ENCODE assay signal across 27 cellular contexts in the genomic region with DNA sequence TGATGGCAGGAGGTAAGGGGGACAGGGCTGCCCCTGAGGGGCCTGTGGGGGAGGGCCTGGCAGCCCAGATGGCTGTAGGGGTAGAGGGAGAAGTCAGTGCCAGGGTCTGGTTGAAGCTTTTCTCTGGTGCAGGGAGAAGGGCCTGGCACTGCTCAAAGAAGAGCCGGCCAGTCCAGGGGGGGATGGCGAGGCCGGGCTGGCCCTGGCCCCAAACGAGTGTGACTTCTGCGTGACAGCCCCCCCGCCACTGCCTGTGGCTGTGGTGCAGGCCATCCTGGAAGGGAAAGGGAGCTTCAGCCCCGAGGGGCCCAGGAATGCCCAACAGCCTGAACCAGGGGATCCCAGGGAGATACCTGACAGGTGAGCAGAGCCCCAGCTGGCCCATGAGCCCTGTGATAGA.
"Had no signal": no experiment of that assay in that cellular context is flagged by ENCODE, and none has a peak within 500 bp of the region (broad histone marks: within the 10 kb centered on the region; RNA-seq: fewer than 3 reads in every experiment).

No MANE protein-coding gene starts in this region.

- H3K36me3 Mint-ChIP-seq: WTC11 had no signal

- H3K27ac ChIP-seq: body of pancreas, colonic mucosa, pancreas, spleen, upper lobe of right lung had no signal

- H3K9me3 Mint-ChIP-seq: nephron progenitor cell; stimulated activated naive CD8-positive, alpha-beta T cell treated with anti-CD3 and anti-CD28 coated beads, Interleukin-15, Interleukin-2, amounts not matched to agents 100 ng/mL and 50 ng/mL, for 24 hours; WTC11 had no signal

- H3K27me3 ChIP-seq: body of pancreas, pancreas, right atrium auricular region had no signal

- H3K36me3 ChIP-seq: colonic mucosa, pancreas, right atrium auricular region, spleen, upper lobe of right lung had no signal

- H3K4me3 ChIP-seq: body of pancreas, colonic mucosa, dorsolateral prefrontal cortex, pancreas, right atrium auricular region, spleen, upper lobe of right lung had no signal

- H3K27ac Mint-ChIP-seq: activated CD8-positive, alpha-beta memory T cell treated with anti-CD3 and anti-CD28 coated beads, Interleukin-2, amount 10 ng/mL, durations not matched to agents 7 days and 5 days; activated CD8-positive, alpha-beta T cell treated with anti-CD3 and anti-CD28 coated beads, Interleukin-2, amount 10 ng/mL, durations not matched to agents 7 days and 5 days; activated naive CD8-positive, alpha-beta T cell; nephron progenitor cell; stimulated activated naive CD8-positive, alpha-beta T cell treated with anti-CD3 and anti-CD28 coated beads, Interleukin-15, Interleukin-2, amounts not matched to agents 100 ng/mL and 50 ng/mL, for 24 hours; WTC11 had no signal

- H3K9me3 ChIP-seq: body of pancreas, colonic mucosa, pancreas, right atrium auricular region, SK-N-SH, spleen, upper lobe of right lung had no signal

- ATAC-seq: activated CD8-positive, alpha-beta memory T cell treated with anti-CD3 and anti-CD28 coated beads, Interleukin-2, amount 10 ng/mL, durations not matched to agents 7 days and 5 days; activated CD8-positive, alpha-beta T cell treated with anti-CD3 and anti-CD28 coated beads, Interleukin-2, amount 10 ng/mL, durations not matched to agents 7 days and 5 days; body of pancreas; left ventricle myocardium superior; pancreas; upper lobe of right lung; WTC11 had no signal

- H3K4me3 Mint-ChIP-seq: activated CD8-positive, alpha-beta memory T cell treated with anti-CD3 and anti-CD28 coated beads, Interleukin-2, amount 10 ng/mL, durations not matched to agents 7 days and 5 days; activated CD8-positive, alpha-beta T cell treated with anti-CD3 and anti-CD28 coated beads, Interleukin-2, amount 10 ng/mL, durations not matched to agents 7 days and 5 days; stimulated activated naive CD8-positive, alpha-beta T cell treated with anti-CD3 and anti-CD28 coated beads, Interleukin-15, Interleukin-2, amounts not matched to agents 100 ng/mL and 50 ng/mL, for 24 hours; WTC11 had no signal

- DNase-seq: activated CD8-positive, alpha-beta memory T cell treated with anti-CD3 and anti-CD28 coated beads, Interleukin-2, amount 10 ng/mL, durations not matched to agents 7 days and 5 days; activated CD8-positive, alpha-beta T cell treated with anti-CD3 and anti-CD28 coated beads, Interleukin-2, amount 10 ng/mL, durations not matched to agents 7 days and 5 days; activated naive CD4-positive, alpha-beta T cell; activated T-cell treated with anti-CD3 and anti-CD28 coated beads, Interleukin-2, amount 50 U/mL, for 48 hours; aorta; body of pancreas; cerebellar nuclear complex; colonic mucosa; dorsolateral prefrontal cortex; effector memory CD4-positive, alpha-beta T cell; foreskin fibroblast; islet precursor cell; left ventricle myocardium superior; naive B cell; nephron progenitor cell; SK-N-SH; spleen; stimulated activated CD4-positive, alpha-beta T cell treated with anti-CD3 and anti-CD28 coated beads, Interleukin-2, amount 100 ng/mL, for 48 hours; substantia nigra; SW 1271; T-helper 2 cell; upper lobe of right lung had no signal
